7 cellular contexts compared by ENCODE assay signal in genomic region chr15:84401891-84402840, GRCh38.
DNase-seq lines count a peak whose midpoint lies in the region; ATAC-seq and TF ChIP-seq lines count a peak whose summit lies in the region.
"Not testable (repeated sequence)": the region's sequence is repeated elsewhere in the genome, so short reads cannot be mapped to it uniquely, and the experiment has no call there.

No MANE protein-coding gene starts in this region.

- peak; percentile 17 for DNase-seq in activated CD4-positive, CD25-positive, alpha-beta regulatory T cell treated with anti-CD3 and anti-CD28 coated beads, Interleukin-2, amount 50 U/mL, for 72 hours
- peak; percentile 0 to 44 for DNase-seq in activated naive CD4-positive, alpha-beta T cell treated with anti-CD3 and anti-CD28 coated beads, Interleukin-2, amount 50 U/mL, for 72 hours (ENCODE audit: low spot score in 2 of 2)
- peak; percentile 24 for DNase-seq in ecto neural progenitor cell (ENCODE audit: low spot score)
- DNase-seq in left ventricle myocardium superior = peak; percentile 13
- peak; percentile 67 for DNase-seq in mesenteric fat pad (ENCODE audit: low spot score)
- DNase-seq in suprapubic skin (ENCODE audit: low spot score in 2 of 2) = peak; percentile 32 to 39
- DNase-seq in vagina (ENCODE audit: extremely low spot score in 2 of 2) = peak; percentile 52 to 79

- TF ChIP-seq CTCF in suprapubic skin (IDR thresholded peaks at IDR 0.05); vagina (IDR thresholded peaks at IDR 0.05): not testable (repeated sequence)

- not testable (repeated sequence) for H3K4me3 ChIP-seq in suprapubic skin, vagina

- WGBS in suprapubic skin = 95% methylated on average over 9 of the region's 14 CpGs

- not testable (repeated sequence) for H3K27ac Mint-ChIP-seq in activated naive CD4-positive, alpha-beta T cell treated with anti-CD3 and anti-CD28 coated beads, Interleukin-2, amount 50 U/mL, for 72 hours

- TF ChIP-seq POLR2A in suprapubic skin (IDR thresholded peaks at IDR 0.05); vagina (IDR thresholded peaks at IDR 0.05): not testable (repeated sequence)

- H3K27ac ChIP-seq in suprapubic skin, vagina: not testable (repeated sequence)

- not testable (repeated sequence) for ATAC-seq in activated naive CD4-positive, alpha-beta T cell treated with anti-CD3 and anti-CD28 coated beads, Interleukin-2, amount 50 U/mL, for 72 hours; left ventricle myocardium superior

- not testable (repeated sequence) for H3K9me3 Mint-ChIP-seq in activated naive CD4-positive, alpha-beta T cell treated with anti-CD3 and anti-CD28 coated beads, Interleukin-2, amount 50 U/mL, for 72 hours

- H3K9me3 ChIP-seq in suprapubic skin, vagina: not testable (repeated sequence)

- not testable (repeated sequence) for H3K36me3 ChIP-seq in suprapubic skin, vagina

- H3K36me3 Mint-ChIP-seq in activated naive CD4-positive, alpha-beta T cell treated with anti-CD3 and anti-CD28 coated beads, Interleukin-2, amount 50 U/mL, for 72 hours = not testable (repeated sequence)

- H3K4me1 ChIP-seq in suprapubic skin, vagina: not testable (repeated sequence)

- TF ChIP-seq EP300 in suprapubic skin (IDR thresholded peaks at IDR 0.05) = not testable (repeated sequence)

- H3K27me3 ChIP-seq in suprapubic skin, vagina: not testable (repeated sequence)

- intact Hi-C loops in left ventricle myocardium superior (cut with micrococcal nuclease); vagina (cut with DNase I): not testable (repeated sequence)

Comparison
In these comparisons a context has a peak if more than half of its experiments do, and no peak if none do; other contexts are left out.
1. DNase-seq: peak in every context shown above with its lines; median percentile 67 in mesenteric fat pad; 66 in vagina; 36 in suprapubic skin; 24 in ecto neural progenitor cell; 22 in activated naive CD4-positive, alpha-beta T cell treated with anti-CD3 and anti-CD28 coated beads, Interleukin-2, amount 50 U/mL, for 72 hours; 17 in activated CD4-positive, CD25-positive, alpha-beta regulatory T cell treated with anti-CD3 and anti-CD28 coated beads, Interleukin-2, amount 50 U/mL, for 72 hours; 13 in left ventricle myocardium superior.